8 cellular contexts compared by ENCODE assay signal in genomic region chr20:51372176-51372803, GRCh38.
DNase-seq lines count a peak whose midpoint lies in the region; ATAC-seq and TF ChIP-seq lines count a peak whose summit lies in the region.

No MANE protein-coding gene starts in this region.

- H3K4me1 ChIP-seq in gastroesophageal sphincter (peaks cover 0 to 9% (median 0%) of the 10 kb centered on the region in 3 donors), trophoblast cell (ENCODE audit: control insufficient read depth in 1 of 2, insufficient read depth in 2 of 2, low read length in 2 of 2) (peaks cover 5 to 6% of the 10 kb centered on the region in 2 experiments)

- H3K9ac ChIP-seq in trophoblast cell (ENCODE audit: low read length), result no peak overlapping the region

- H3K36me3 ChIP-seq in gastroesophageal sphincter (no peaks in the 10 kb centered on the region), trophoblast cell (ENCODE audit: control insufficient read depth in 1 of 2, insufficient read depth in 2 of 2, low read length in 2 of 2) (no peaks in the 10 kb centered on the region)

- WGBS in gastroesophageal sphincter (ENCODE audit: low coverage in 1 of 2), 2 donors, result 7 to 58% methylated on average over 3 to 5 of the region's 13 CpGs
- WGBS in trophoblast cell (ENCODE audit: extremely low coverage, insufficient coverage, insufficient read length), result no CpG with 5 or more reads among the region's 13 CpGs

- no peak overlapping the region for H4K12ac ChIP-seq in trophoblast cell (ENCODE audit: low read depth, low read length)

- no peaks in the 10 kb centered on the region for H3K36me3 Mint-ChIP-seq in type B pancreatic cell

- peak overlapping the region; percentile 34 for H4K91ac ChIP-seq in trophoblast cell (ENCODE audit: low read depth, low read length)

- H3K4ac ChIP-seq in trophoblast cell (ENCODE audit: low read depth, low read length), result no peak overlapping the region

- H3K4me3 Mint-ChIP-seq in type B pancreatic cell, result peak overlapping the region; percentile 62

- H3K18ac ChIP-seq in trophoblast cell (ENCODE audit: low read length), result no peak overlapping the region

- H3K4me2 ChIP-seq in trophoblast cell (ENCODE audit: low read length), result no peak overlapping the region

- H2BK120ac ChIP-seq in trophoblast cell (ENCODE audit: insufficient read depth, low read length, poor library complexity), result peak overlapping the region; percentile 7

- no peak for TF ChIP-seq POLR2A in gastroesophageal sphincter (IDR thresholded peaks at IDR 0.05)

- H3K79me2 ChIP-seq in trophoblast cell (ENCODE audit: control insufficient read depth, insufficient read depth, low read length, poor library complexity), result no peaks in the 10 kb centered on the region

- peak overlapping the region; percentile 16 for H2BK12ac ChIP-seq in trophoblast cell (ENCODE audit: low read length)

- H3K27ac ChIP-seq in gastroesophageal sphincter, result no peak overlapping the region
- no peak overlapping the region for H3K27ac ChIP-seq in trophoblast cell (ENCODE audit: low read depth, low read length)

- no peak overlapping the region for H2AFZ ChIP-seq in trophoblast cell (ENCODE audit: insufficient read depth, low read length, poor library complexity)

- no peak for TF ChIP-seq EP300 in gastroesophageal sphincter (IDR thresholded peaks at IDR 0.05)

- peak; percentile 84 for ATAC-seq in gastroesophageal sphincter

- no peak overlapping the region for H3K27ac Mint-ChIP-seq in type B pancreatic cell

- no peak overlapping the region for H3K14ac ChIP-seq in trophoblast cell (ENCODE audit: low read length)

- peaks cover 23% of the 10 kb centered on the region for H3K4me1 Mint-ChIP-seq in type B pancreatic cell (ENCODE audit: unreplicated experiment)

- H3K27me3 Mint-ChIP-seq in type B pancreatic cell, result peaks cover 13% of the 10 kb centered on the region

- TF ChIP-seq CTCF in gastroesophageal sphincter (IDR thresholded peaks at IDR 0.05) (peak in 3 of 4 experiments; percentile 77 to 90 (median 79)), type B pancreatic cell (conservative IDR thresholded peaks at IDR 0.05) (peak; percentile 84)

- H3K9me3 Mint-ChIP-seq in type B pancreatic cell, result no peaks in the 10 kb centered on the region

- no peaks in the 10 kb centered on the region for H3K9me3 ChIP-seq in gastroesophageal sphincter
- H3K9me3 ChIP-seq in trophoblast cell (ENCODE audit: insufficient read depth, low read depth, low read length), result no peaks in the 10 kb centered on the region

- H3K23ac ChIP-seq in trophoblast cell (ENCODE audit: low read length), result no peak overlapping the region

- H3K4me3 ChIP-seq in gastroesophageal sphincter, result no peak overlapping the region
- H3K4me3 ChIP-seq in trophoblast cell (ENCODE audit: low read depth, low read length), result no peak overlapping the region

- no peak overlapping the region for H2AK5ac ChIP-seq in trophoblast cell (ENCODE audit: low read length)

- no peak overlapping the region for H4K8ac ChIP-seq in trophoblast cell (ENCODE audit: low read depth, low read length)

- peaks cover 3% of the 10 kb centered on the region for H3K79me1 ChIP-seq in trophoblast cell (ENCODE audit: low read length)

- no peaks in the 10 kb centered on the region for H3K27me3 ChIP-seq in gastroesophageal sphincter
- no peaks in the 10 kb centered on the region for H3K27me3 ChIP-seq in trophoblast cell (ENCODE audit: insufficient read depth, low read length)

- DNase-seq in EH (ENCODE audit: low read depth), result peak; percentile 76
- DNase-seq in HT-29 (ENCODE audit: low spot score), result peak; percentile 84
- DNase-seq in RPMI8226, result peak; percentile 53
- peak; percentile 31 for DNase-seq in activated gamma-delta T cell treated with anti-CD3 and anti-CD28 coated beads, Interleukin-2, amount 50 U/mL, for 16 hours (ENCODE audit: low read depth)
- DNase-seq in trophoblast cell, result peak; percentile 42 to 63
- DNase-seq in type B pancreatic cell (ENCODE audit: extremely low spot score, unreplicated experiment), result peak; percentile 80
- DNase-seq in NOMO-1 treated with dmso at 0.1 percent for 144 hours (lab: John Stamatoyannopoulos, UW; ENCODE audit: unreplicated experiment), result no peak

- no peak overlapping the region for H2BK5ac ChIP-seq in trophoblast cell (ENCODE audit: low read depth, low read length, poor library complexity)
